Comparison of ENCODE assay signal across 21 cellular contexts in genomic region chr10:106609466-106609865, GRCh38.
DNase-seq lines count a peak whose midpoint lies in the region; ATAC-seq and TF ChIP-seq lines count a peak whose summit lies in the region.
"Had no signal": no experiment of that assay in that cellular context is flagged by ENCODE, and none has a peak within 500 bp of the region (broad histone marks: within the 10 kb centered on the region; RNA-seq: fewer than 3 reads in every experiment).

No MANE protein-coding gene starts in this region.

- no peaks in the 10 kb centered on the region for H3K27me3 Mint-ChIP-seq in activated T-helper 1 cell treated with anti-CD3 and anti-CD28 coated beads, Interleukin-12 subunit alpha, Interleukin-12 subunit beta, Interleukin-2, Interleukin-4 antibody, amounts not matched to agents 30 ng/mL and 10 ng/mL and 1 ng/mL, durations not matched to agents 14 hours and 24 hours and 36 hours (ENCODE audit: insufficient read depth)

- H3K4me3 Mint-ChIP-seq in activated T-helper 1 cell treated with anti-CD3 and anti-CD28 coated beads, Interleukin-12 subunit alpha, Interleukin-12 subunit beta, Interleukin-2, Interleukin-4 antibody, amounts not matched to agents 30 ng/mL and 10 ng/mL and 1 ng/mL, durations not matched to agents 14 hours and 24 hours and 36 hours: no peak overlapping the region
- H3K4me3 Mint-ChIP-seq: GM23338, H9 had no signal

- H3K4me3 ChIP-seq in A673 (ENCODE audit: low read depth, low read length, poor library complexity, severe bottlenecking) (no peak overlapping the region), fibroblast of mammary gland (ENCODE audit: control insufficient read depth, low read depth, low read length) (no peak overlapping the region)
- H3K4me3 ChIP-seq: GM23338 had no signal

- no peaks in the 10 kb centered on the region for H3K27me3 ChIP-seq in A673 (replicated peaks; ENCODE audit: insufficient read depth, low read depth, low read length, poor library complexity)

- intact Hi-C loops in A673 (cut with micrococcal nuclease; ENCODE audit: unreplicated experiment): no loop called here
- intact Hi-C loops in activated T-helper 1 cell treated with anti-CD3 and anti-CD28 coated beads, Interleukin-12 subunit alpha, Interleukin-12 subunit beta, Interleukin-2, Interleukin-4 antibody, amounts not matched to agents 30 ng/mL and 10 ng/mL and 1 ng/mL, durations not matched to agents 14 hours and 24 hours and 36 hours (cut with micrococcal nuclease): no loop called here

- no peaks in the 10 kb centered on the region for H3K9me3 ChIP-seq in A673 (ENCODE audit: low read depth, low read length, poor library complexity, severe bottlenecking)
- H3K9me3 ChIP-seq: SK-N-SH had no signal

- DNase-seq in A673 (ENCODE audit: low spot score) (peak; percentile 30), RWPE1 (ENCODE audit: low spot score) (peak; percentile 26), fibroblast of mammary gland (ENCODE audit: low read depth) (peak; percentile 3), NK-92 (lab: John Stamatoyannopoulos, UW; ENCODE audit: unreplicated experiment) (no peak)
- no peak for DNase-seq in activated T-helper 1 cell treated with anti-CD3 and anti-CD28 coated beads, Interleukin-12 subunit alpha, Interleukin-12 subunit beta, Interleukin-2, Interleukin-4 antibody, amounts not matched to agents 30 ng/mL and 10 ng/mL and 1 ng/mL, durations not matched to agents 14 hours and 24 hours and 36 hours (ENCODE audit: low spot score)
- DNase-seq: 8988T, IMR-90, KG1, NCI-H1048, NCI-H1417, NCI-H1694, NCI-H2029 treated with DMSO at 0.1 percent for 48 hours, NCI-H446 treated with DMSO at 0.1 percent for 48 hours, NCI-H526, SW 1271 had no signal

- no peaks in the 10 kb centered on the region for H3K36me3 Mint-ChIP-seq in activated T-helper 1 cell treated with anti-CD3 and anti-CD28 coated beads, Interleukin-12 subunit alpha, Interleukin-12 subunit beta, Interleukin-2, Interleukin-4 antibody, amounts not matched to agents 30 ng/mL and 10 ng/mL and 1 ng/mL, durations not matched to agents 14 hours and 24 hours and 36 hours (ENCODE audit: low read depth)

- POLR2A ChIA-PET in A673 (lab: Charles Lee; ENCODE audit: low non-redundant PET) (no interaction called here), RWPE1 (lab: Yijun Ruan, JAX; ENCODE audit: low non-redundant PET) (no interaction called here)

- H3K9me3 Mint-ChIP-seq in activated T-helper 1 cell treated with anti-CD3 and anti-CD28 coated beads, Interleukin-12 subunit alpha, Interleukin-12 subunit beta, Interleukin-2, Interleukin-4 antibody, amounts not matched to agents 30 ng/mL and 10 ng/mL and 1 ng/mL, durations not matched to agents 14 hours and 24 hours and 36 hours: no peaks in the 10 kb centered on the region
- H3K9me3 Mint-ChIP-seq: GM23338, H9 had no signal

- ATAC-seq in GM19351 (IDR thresholded peaks at IDR 0.05; ENCODE audit: unreplicated experiment): peak; percentile 9
- no peak for ATAC-seq in GM19035 (IDR thresholded peaks at IDR 0.05; ENCODE audit: unreplicated experiment)
- ATAC-seq: Panc1 had no signal

- no peak overlapping the region for H3K27ac ChIP-seq in A673 (ENCODE audit: low read depth, low read length, poor library complexity, severe bottlenecking)
- no peak overlapping the region for H3K27ac ChIP-seq in RWPE1

- H3K27ac Mint-ChIP-seq in activated T-helper 1 cell treated with anti-CD3 and anti-CD28 coated beads, Interleukin-12 subunit alpha, Interleukin-12 subunit beta, Interleukin-2, Interleukin-4 antibody, amounts not matched to agents 30 ng/mL and 10 ng/mL and 1 ng/mL, durations not matched to agents 14 hours and 24 hours and 36 hours: no peak overlapping the region
- H3K27ac Mint-ChIP-seq: GM23338, H9 had no signal

- no peaks in the 10 kb centered on the region for H3K36me3 ChIP-seq in A673 (ENCODE audit: insufficient read depth, low read length, poor library complexity, severe bottlenecking)

- H3K4me1 Mint-ChIP-seq in activated T-helper 1 cell treated with anti-CD3 and anti-CD28 coated beads, Interleukin-12 subunit alpha, Interleukin-12 subunit beta, Interleukin-2, Interleukin-4 antibody, amounts not matched to agents 30 ng/mL and 10 ng/mL and 1 ng/mL, durations not matched to agents 14 hours and 24 hours and 36 hours (ENCODE audit: low read depth): no peaks in the 10 kb centered on the region

- BruUV-seq in A673 (replicated peaks; lab: Mats Ljungman, UMichigan): no TSS peak

- CTCF ChIA-PET in A673 (lab: Charles Lee) (no interaction called here), RWPE1 (lab: Yijun Ruan, JAX) (interaction anchor here (0.5 to 0.7 kb wide), 2 partner anchors 11 to 1753 kb away, joined by 4 read pairs; no protein-coding TSS in a partner anchor)

- H3K4me1 ChIP-seq in A673 (ENCODE audit: insufficient read depth, low read length, poor library complexity, severe bottlenecking): peaks cover 3% of the 10 kb centered on the region

- TF ChIP-seq CTCF in A673 (conservative IDR thresholded peaks at IDR 0.05; ENCODE audit: low read depth, low read length) (no peak), RWPE1 (conservative IDR thresholded peaks at IDR 0.05; ENCODE audit: low read depth) (no peak), fibroblast of mammary gland (conservative IDR thresholded peaks at IDR 0.05; ENCODE audit: control insufficient read depth, insufficient read depth, low read depth, low read length) (no peak)

Comparison
In these comparisons a context has a peak if more than half of its experiments do, and no peak if none do; other contexts are left out.
1. DNase-seq: peak in A673 (single experiment), RWPE1 (single experiment) and fibroblast of mammary gland (single experiment); none in activated T-helper 1 cell treated with anti-CD3 and anti-CD28 coated beads, Interleukin-12 subunit alpha, Interleukin-12 subunit beta, Interleukin-2, Interleukin-4 antibody, amounts not matched to agents 30 ng/mL and 10 ng/mL and 1 ng/mL, durations not matched to agents 14 hours and 24 hours and 36 hours (single experiment) and NK-92 (single experiment).